Comparison of ENCODE assay signal across 14 cellular contexts in the genomic region with DNA sequence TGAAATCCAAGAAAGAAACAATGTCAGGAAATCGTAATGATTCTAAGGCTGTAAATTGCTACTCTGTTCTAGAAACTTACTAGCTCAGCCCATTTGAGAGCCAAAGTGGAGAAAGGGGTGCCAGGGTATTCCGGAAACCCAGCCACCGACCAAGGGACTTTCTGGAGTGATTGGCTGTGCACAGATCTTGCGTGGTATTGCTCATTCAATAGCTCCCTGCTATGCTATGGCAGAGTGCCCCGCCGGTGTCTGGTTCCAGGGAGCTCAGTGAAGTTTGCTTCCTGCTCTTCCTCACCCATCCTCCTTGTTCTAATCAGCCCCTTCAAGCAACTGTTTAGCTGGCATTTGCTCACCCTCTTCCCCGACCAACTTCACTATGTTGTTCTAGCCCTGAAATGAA.
"Had no signal": no experiment of that assay in that cellular context is flagged by ENCODE, and none has a peak within 500 bp of the region (broad histone marks: within the 10 kb centered on the region; RNA-seq: fewer than 3 reads in every experiment).

No MANE protein-coding gene starts in this region.

- H3K27ac ChIP-seq: ascending aorta, coronary artery, right lobe of liver, SK-N-MC, spleen, thoracic aorta, VCaP had no signal

- DNase-seq: activated CD4-positive, alpha-beta memory T cell treated with anti-CD3 and anti-CD28 coated beads, Interleukin-2, amount 10 ng/mL, durations not matched to agents 7 days and 5 days; activated CD4-positive, alpha-beta T cell treated with anti-CD3 and anti-CD28 coated beads for 36 hours; activated gamma-delta T cell; activated naive CD8-positive, alpha-beta T cell treated with anti-CD3 and anti-CD28 coated beads for 36 hours; activated T-cell treated with anti-CD3 and anti-CD28 coated beads, Interleukin-2, amount 50 U/mL, for 48 hours; mesenchymal stem cell; right lobe of liver; spleen; T-cell had no signal

- H3K36me3 ChIP-seq: ascending aorta, right lobe of liver, spleen, thoracic aorta had no signal

- H3K27me3 ChIP-seq: ascending aorta, right lobe of liver, spleen had no signal

- H3K4me3 ChIP-seq: ascending aorta, coronary artery, right lobe of liver, SK-N-MC, spleen, thoracic aorta had no signal

- H3K9me3 ChIP-seq: ascending aorta, right lobe of liver, thoracic aorta had no signal

- ATAC-seq: activated CD4-positive, alpha-beta T cell treated with anti-CD3 and anti-CD28 coated beads for 36 hours; T-cell had no signal
